Comparison of ENCODE assay signal across 9 cellular contexts in the genomic region with DNA sequence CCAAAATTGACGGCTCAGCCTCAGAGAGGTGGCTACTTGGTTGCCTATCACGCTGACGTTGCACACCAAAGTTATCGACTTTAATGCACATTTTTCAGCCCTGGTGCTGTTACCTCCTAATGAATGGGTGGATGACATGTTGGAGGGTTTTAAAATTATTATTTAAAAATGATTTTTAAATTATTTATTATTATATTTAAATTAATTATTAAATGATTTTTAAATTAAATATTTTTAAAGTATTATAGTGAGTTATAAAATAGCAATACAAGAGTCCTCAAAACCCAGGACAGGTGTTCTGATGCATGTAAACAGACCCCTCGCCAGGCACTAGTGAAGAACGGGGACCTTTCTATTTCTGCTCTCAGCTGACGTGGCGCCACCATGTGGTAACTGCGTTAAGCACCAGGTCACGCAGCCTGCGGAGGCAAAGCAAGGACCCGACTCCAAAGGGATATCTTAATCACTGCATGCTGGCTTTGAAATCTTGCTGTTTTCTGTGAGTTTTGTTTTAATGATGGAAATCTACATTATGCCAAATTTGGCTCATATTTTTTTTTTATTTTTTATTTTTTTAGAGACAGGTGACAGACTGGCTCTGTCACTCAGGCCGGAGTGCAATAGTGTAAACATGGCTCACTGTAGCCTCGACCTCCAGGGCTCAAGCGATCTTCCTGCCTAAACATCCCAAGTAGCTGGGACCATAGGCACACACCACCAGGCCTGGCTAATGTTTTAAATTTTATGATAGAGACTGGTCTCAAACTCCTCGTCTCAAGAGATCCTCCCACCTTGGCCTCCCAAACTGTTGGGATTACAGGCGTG. TPM values are rescaled to one million over a fixed set of nuclear protein-coding genes. Genes with fewer than 3 reads are reported as not detected.
DNase-seq lines count a peak whose midpoint lies in the region; ATAC-seq and TF ChIP-seq lines count a peak whose summit lies in the region.
"Had no signal": no experiment of that assay in that cellular context is flagged by ENCODE, and none has a peak within 500 bp of the region (broad histone marks: within the 10 kb centered on the region; RNA-seq: fewer than 3 reads in every experiment).

No MANE protein-coding gene starts in this region.

- ATAC-seq in lung (ENCODE audit: insufficient read depth, low FRiP score) = no peak

- no peak overlapping the region for H3K27ac ChIP-seq in lung (ENCODE audit: low read depth in 1 of 2, low read length in 1 of 2)
- H3K27ac ChIP-seq: epithelial cell of prostate had no signal

- TF ChIP-seq CTCF in GM13976 (IDR thresholded peaks at IDR 0.05; ENCODE audit: borderline replicate concordance, control extremely low read depth, extremely low read depth, insufficient read depth, missing control alignments) (peak; percentile 38), WI38 (IDR thresholded peaks at IDR 0.05; ENCODE audit: low read depth, low read length) (peak; percentile 74), lung (IDR thresholded peaks at IDR 0.05; ENCODE audit: control extremely low read depth, extremely low read depth) (peak; percentile 30)

- H3K4me1 ChIP-seq in lung (ENCODE audit: control insufficient read depth in 2 of 2, insufficient read depth in 2 of 2, low read length in 2 of 2) = no peaks in the 10 kb centered on the region

- in situ Hi-C loops in GM13976 (cut with MboI; ENCODE audit: low sequenced_read_pairs, unreplicated experiment) = no loop called here

- H3K27me3 ChIP-seq in lung (ENCODE audit: control insufficient read depth, insufficient read depth) = no peaks in the 10 kb centered on the region

- H3K4me3 ChIP-seq in WI38 (ENCODE audit: low read depth, low read length) = no peak overlapping the region
- no peak overlapping the region for H3K4me3 ChIP-seq in lung

- WGBS in lung, 2 donors = 60 to 72% methylated on average over 17 of the region's 17 CpGs

- H3K36me3 ChIP-seq in lung (ENCODE audit: control insufficient read depth in 2 of 2, insufficient read depth in 2 of 2, low read length in 2 of 2) = peaks cover 0 to 32% of the 10 kb centered on the region in 2 donors

- peak; percentile 14 for DNase-seq in A172 (ENCODE audit: low spot score)
- DNase-seq in GM13976 (ENCODE audit: low spot score) = peak; percentile 80
- DNase-seq in NCI-H2196 (lab: John Stamatoyannopoulos, UW; ENCODE audit: unreplicated experiment) = peak; percentile 81
- DNase-seq in dermis microvascular lymphatic vessel endothelial cell (ENCODE audit: low read depth in 2 of 2) = peak; percentile 35 to 60
- DNase-seq in lung (ENCODE audit: low spot score) = peak; percentile 55
- DNase-seq in stimulated activated naive CD4-positive, alpha-beta T cell (lab: John Stamatoyannopoulos, UW) = peak in 4 of 6 experiments; percentile 4 to 20 (median 12)
- DNase-seq in mesenteric fat pad (ENCODE audit: low spot score) = no peak

- no peaks in the 10 kb centered on the region for H3K9me3 ChIP-seq in lung (ENCODE audit: control insufficient read depth in 2 of 2, insufficient read depth in 1 of 2, low read length in 1 of 2)

RNA-seq across cellular contexts. Expression of gene CASP9, which starts 22.6 kb away (rescaled TPM):
- 8.0 and 8.6 TPM in 2 replicates for total RNA-seq in A172 (2014; rRNA removed; shearing (Covaris generic))
- total RNA-seq in dermis microvascular lymphatic vessel endothelial cell (3.2 and 3.5 TPM in 2 replicates), lung (10 to 100 TPM; 13.3 to 16.6 TPM), mesenteric fat pad (8.6 TPM)
- polyA plus RNA-seq in lung = 10 to 100 TPM; 13.4 to 14.1 TPM

RNA-seq across cellular contexts. Expression of gene DNAJC16, which starts 25.2 kb away (rescaled TPM):
- total RNA-seq in A172 (2014; rRNA removed; shearing (Covaris generic)) = 8.7 and 14.5 TPM in 2 replicates
- 9.1 and 11.8 TPM in 2 replicates for total RNA-seq in dermis microvascular lymphatic vessel endothelial cell
- total RNA-seq in lung = 10 to 100 TPM; 19.0 to 28.8 TPM
- 1 to 10 TPM; 4.8 to 6.5 TPM for polyA plus RNA-seq in lung
- 19.8 TPM for total RNA-seq in mesenteric fat pad

RNA-seq across cellular contexts. Expression of gene CELA2B, which starts 25.5 kb away (rescaled TPM):
- total RNA-seq in A172 (2014; rRNA removed; shearing (Covaris generic)) = not detected in 2 replicates
- total RNA-seq in dermis microvascular lymphatic vessel endothelial cell (not detected in 2 replicates), lung (1 to 10 TPM in 1 of 2 donors, under 1 TPM in 1; 0.63 to 1.3 TPM), mesenteric fat pad (not detected)
- polyA plus RNA-seq in lung = not detected

RNA-seq across cellular contexts. Expression of gene CELA2A, which starts 44.9 kb away (rescaled TPM):
- not detected in 2 replicates for total RNA-seq in A172 (2014; rRNA removed; shearing (Covaris generic))
- not detected in 2 replicates for total RNA-seq in dermis microvascular lymphatic vessel endothelial cell
- 1 to 10 TPM in 1 of 2 donors, not detected in 1; 1.5 TPM for total RNA-seq in lung
- polyA plus RNA-seq in lung = under 1 TPM; 0.11 to 0.20 TPM
- total RNA-seq in mesenteric fat pad = 0.74 TPM
